ENCODE assay signal across 10 cellular contexts in genomic region chr5:140298183-140298601, GRCh38. TPM values are rescaled to one million over a fixed set of nuclear protein-coding genes. Genes with fewer than 3 reads are reported as not detected.
DNase-seq lines count a peak whose midpoint lies in the region; ATAC-seq and TF ChIP-seq lines count a peak whose summit lies in the region.
"Had no signal": no experiment of that assay in that cellular context is flagged by ENCODE, and none has a peak within 500 bp of the region (broad histone marks: within the 10 kb centered on the region; RNA-seq: fewer than 3 reads in every experiment).

No MANE protein-coding gene starts in this region.

- DNase-seq in activated naive CD4-positive, alpha-beta T cell treated with anti-CD3 and anti-CD28 coated beads, Interleukin-2, amount 10 ng/mL, durations not matched to agents 7 days and 5 days = no peak
- DNase-seq in adipocyte (ENCODE audit: low read depth) = peak; percentile 40
- peak; percentile 13 for DNase-seq in hepatocyte (ENCODE audit: low spot score)
- DNase-seq in tibial nerve (ENCODE audit: low spot score in 2 of 2) = no peak
- DNase-seq in NCI-H446 (lab: John Stamatoyannopoulos, UW) = no peak
- DNase-seq in GM19240 (ENCODE audit: insufficient read length, low spot score) = no peak
- DNase-seq: testis had no signal

- H3K36me3 Mint-ChIP-seq in activated naive CD4-positive, alpha-beta T cell treated with anti-CD3 and anti-CD28 coated beads, Interleukin-2, amount 50 U/mL, for 24 hours = peaks cover 15% of the 10 kb centered on the region
- H3K36me3 Mint-ChIP-seq in activated naive CD4-positive, alpha-beta T cell treated with anti-CD3 and anti-CD28 coated beads, Interleukin-2, amount 10 ng/mL, durations not matched to agents 7 days and 5 days = peaks cover 39% of the 10 kb centered on the region

- H3K79me2 ChIP-seq in hepatocyte = peaks cover 90% of the 10 kb centered on the region

- H3K4me1 ChIP-seq in adipocyte (ENCODE audit: control insufficient read depth, insufficient read depth, low read length) (peaks cover 67% of the 10 kb centered on the region), hepatocyte (ENCODE audit: insufficient read depth) (peaks cover 17% of the 10 kb centered on the region), tibial nerve (peaks cover 2 to 74% (median 32%) of the 10 kb centered on the region in 4 donors)

- H3K4me3 Mint-ChIP-seq in activated naive CD4-positive, alpha-beta T cell treated with anti-CD3 and anti-CD28 coated beads, Interleukin-2, amount 50 U/mL, for 24 hours = peak overlapping the region; percentile 11
- no peak overlapping the region for H3K4me3 Mint-ChIP-seq in activated naive CD4-positive, alpha-beta T cell treated with anti-CD3 and anti-CD28 coated beads, Interleukin-2, amount 10 ng/mL, durations not matched to agents 7 days and 5 days

- H4K20me1 ChIP-seq in hepatocyte (ENCODE audit: insufficient read depth, poor library complexity, severe bottlenecking) = peaks cover 4% of the 10 kb centered on the region

- no peak overlapping the region for H3K4me2 ChIP-seq in hepatocyte

- no peaks in the 10 kb centered on the region for H3K9me2 ChIP-seq in hepatocyte (replicated peaks; ENCODE audit: insufficient read depth)

- H3K27ac ChIP-seq in hepatocyte = peak overlapping the region; percentile 30
- H3K27ac ChIP-seq in tibial nerve = peak overlapping the region in 3 of 4 donors; percentile 5 to 85 (median 40)
- H3K27ac ChIP-seq: testis had no signal

- no peak overlapping the region for H3K27ac Mint-ChIP-seq in activated naive CD4-positive, alpha-beta T cell treated with anti-CD3 and anti-CD28 coated beads, Interleukin-2, amount 50 U/mL, for 24 hours
- no peak overlapping the region for H3K27ac Mint-ChIP-seq in activated naive CD4-positive, alpha-beta T cell treated with anti-CD3 and anti-CD28 coated beads, Interleukin-2, amount 10 ng/mL, durations not matched to agents 7 days and 5 days
- H3K27ac Mint-ChIP-seq: activated T-helper 2 cell treated with anti-CD3 and anti-CD28 coated beads, Interferon-gamma antibody, Interleukin-2, Interleukin-4, amounts not matched to agents 10 μg/mL and 5 μg/mL and 100 μg/mL, durations not matched to agents 14 hours and 24 hours and 36 hours had no signal

- no peaks in the 10 kb centered on the region for H3K27me3 Mint-ChIP-seq in activated naive CD4-positive, alpha-beta T cell treated with anti-CD3 and anti-CD28 coated beads, Interleukin-2, amount 50 U/mL, for 24 hours
- no peaks in the 10 kb centered on the region for H3K27me3 Mint-ChIP-seq in activated naive CD4-positive, alpha-beta T cell treated with anti-CD3 and anti-CD28 coated beads, Interleukin-2, amount 10 ng/mL, durations not matched to agents 7 days and 5 days

- no peak for TF ChIP-seq POLR2A in tibial nerve (IDR thresholded peaks at IDR 0.05)

- H3K4me3 ChIP-seq in adipocyte (ENCODE audit: low read length) = no peak overlapping the region
- H3K4me3 ChIP-seq in hepatocyte = no peak overlapping the region
- no peak overlapping the region for H3K4me3 ChIP-seq in tibial nerve
- H3K4me3 ChIP-seq: testis had no signal

- no peak for ATAC-seq in GM21717 (IDR thresholded peaks at IDR 0.05; ENCODE audit: unreplicated experiment)

- whole genome bisulfite sequencing in hepatocyte (ENCODE audit: low lambda C conversion rate, missing lambda C conversion rate) = 61% methylated on average over 1 of the region's 1 CpG
- 40 to 45% methylated on average over 1 of the region's 1 CpG for WGBS in tibial nerve, 2 donors

- no peak for TF ChIP-seq EP300 in tibial nerve (IDR thresholded peaks at IDR 0.05)

- no peak overlapping the region for H3K9ac ChIP-seq in adipocyte (ENCODE audit: low read length)

- H3K27me3 ChIP-seq in adipocyte (replicated peaks; ENCODE audit: control insufficient read depth, insufficient read depth, low read length) (no peaks in the 10 kb centered on the region), hepatocyte (no peaks in the 10 kb centered on the region), tibial nerve (no peaks in the 10 kb centered on the region)
- H3K27me3 ChIP-seq: testis had no signal

- peaks cover 84% of the 10 kb centered on the region for H3K4me1 Mint-ChIP-seq in activated naive CD4-positive, alpha-beta T cell treated with anti-CD3 and anti-CD28 coated beads, Interleukin-2, amount 50 U/mL, for 24 hours
- peaks cover 65% of the 10 kb centered on the region for H3K4me1 Mint-ChIP-seq in activated naive CD4-positive, alpha-beta T cell treated with anti-CD3 and anti-CD28 coated beads, Interleukin-2, amount 10 ng/mL, durations not matched to agents 7 days and 5 days

- no peak overlapping the region for H2AFZ ChIP-seq in hepatocyte

- H3K36me3 ChIP-seq in adipocyte (ENCODE audit: control insufficient read depth, insufficient read depth, low read length, severe bottlenecking) (peaks cover 8% of the 10 kb centered on the region), hepatocyte (replicated peaks; ENCODE audit: insufficient read depth, low read depth) (no peaks in the 10 kb centered on the region), tibial nerve (peaks cover 0 to 15% (median 0%) of the 10 kb centered on the region in 3 donors)

- no peaks in the 10 kb centered on the region for H3K9me3 Mint-ChIP-seq in activated naive CD4-positive, alpha-beta T cell treated with anti-CD3 and anti-CD28 coated beads, Interleukin-2, amount 50 U/mL, for 24 hours
- no peaks in the 10 kb centered on the region for H3K9me3 Mint-ChIP-seq in activated naive CD4-positive, alpha-beta T cell treated with anti-CD3 and anti-CD28 coated beads, Interleukin-2, amount 10 ng/mL, durations not matched to agents 7 days and 5 days
- H3K9me3 Mint-ChIP-seq: activated T-helper 2 cell treated with anti-CD3 and anti-CD28 coated beads, Interferon-gamma antibody, Interleukin-2, Interleukin-4, amounts not matched to agents 10 μg/mL and 5 μg/mL and 100 μg/mL, durations not matched to agents 14 hours and 24 hours and 36 hours had no signal

- CTCF ChIA-PET in activated naive CD4-positive, alpha-beta T cell treated with anti-CD3 and anti-CD28 coated beads, Interleukin-2, amount 10 ng/mL, durations not matched to agents 7 days and 5 days (lab: Charles Lee) = no interaction called here

- H3K9me3 ChIP-seq in adipocyte (ENCODE audit: control insufficient read depth, low read length) (no peaks in the 10 kb centered on the region), hepatocyte (ENCODE audit: low read depth) (no peaks in the 10 kb centered on the region), tibial nerve (no peaks in the 10 kb centered on the region)
- H3K9me3 ChIP-seq: testis had no signal

- no peak for TF ChIP-seq CTCF in hepatocyte (IDR thresholded peaks at IDR 0.05; ENCODE audit: poor library complexity)
- TF ChIP-seq CTCF in tibial nerve (IDR thresholded peaks at IDR 0.05) = no peak

RNA-seq across cellular contexts. Expression of gene PFDN1, which starts 4.7 kb away (rescaled TPM):
- total RNA-seq in hepatocyte (84.1 and 86.1 TPM in 2 replicates), tibial nerve (100 to 1,000 TPM in 3 of 4 donors, 10 to 100 TPM in 1; 98.2 to 146 (median 109) TPM)
- 97.6 and 98.0 TPM in 2 replicates for polyA plus RNA-seq in hepatocyte

RNA-seq across cellular contexts. Expression of gene HBEGF, which starts 48.2 kb away (rescaled TPM):
- total RNA-seq in hepatocyte = 7.2 and 8.3 TPM in 2 replicates
- 6.7 and 7.9 TPM in 2 replicates for polyA plus RNA-seq in hepatocyte
- total RNA-seq in tibial nerve = 10 to 100 TPM; 27.1 to 30.9 (median 27.8) TPM

Comparison
In these comparisons a context has a peak if more than half of its experiments do, and no peak if none do; other contexts are left out.
1. DNase-seq: peak in adipocyte (single experiment) and hepatocyte (single experiment); none in activated naive CD4-positive, alpha-beta T cell treated with anti-CD3 and anti-CD28 coated beads, Interleukin-2, amount 10 ng/mL, durations not matched to agents 7 days and 5 days (single experiment), tibial nerve (0 of 2), NCI-H446 (0 of 2) and GM19240 (single experiment).